13 cellular contexts compared by ENCODE assay signal in the genomic region with DNA sequence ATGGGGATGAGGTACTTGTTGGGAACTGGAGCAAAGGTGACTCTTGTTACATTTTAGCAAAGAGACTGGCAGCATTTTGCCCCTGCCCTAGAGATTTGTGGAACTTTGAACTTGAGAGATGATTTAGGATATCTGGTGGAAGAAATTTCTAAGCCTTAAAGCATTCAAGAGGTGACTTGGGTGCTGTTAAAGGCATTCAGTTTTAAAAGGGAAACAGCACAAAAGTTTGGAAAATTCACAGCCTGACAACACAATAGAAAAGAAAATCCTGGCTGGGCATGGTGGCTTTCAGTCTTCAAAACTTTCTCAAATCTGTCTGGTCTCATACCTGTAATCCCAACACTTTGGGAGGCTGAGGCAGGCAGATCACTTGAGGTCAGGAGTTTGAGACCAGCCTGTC. TPM values are rescaled to one million over a fixed set of nuclear protein-coding genes. Genes with fewer than 3 reads are reported as not detected.
"Had no signal": no experiment of that assay in that cellular context is flagged by ENCODE, and none has a peak within 500 bp of the region (broad histone marks: within the 10 kb centered on the region; RNA-seq: fewer than 3 reads in every experiment).

No MANE protein-coding gene starts in this region.

RNA-seq across cellular contexts. Expression of gene GNGT2, which starts 25.9 kb away (rescaled TPM):
- total RNA-seq: hepatocyte, mammary epithelial cell, mesothelial cell of epicardium, myocyte had no signal
- polyA plus RNA-seq: hepatocyte, keratinocyte, mammary epithelial cell had no signal

RNA-seq across cellular contexts. Expression of gene ABI3, which starts 26.0 kb away (rescaled TPM):
- total RNA-seq: mammary epithelial cell, myocyte had no signal
- polyA plus RNA-seq: keratinocyte, mammary epithelial cell had no signal

RNA-seq across cellular contexts. Expression of gene PHOSPHO1, which starts 46.1 kb away (rescaled TPM):
- total RNA-seq: hepatocyte, kidney epithelial cell, left colon, lung microvascular endothelial cell had no signal

RNA-seq across cellular contexts. Expression of gene B4GALNT2, which starts 52.0 kb away (rescaled TPM):
- total RNA-seq: left ventricle myocardium inferior, left ventricle myocardium superior, liver, lung microvascular endothelial cell, mesenteric fat pad, myocyte had no signal
- polyA plus RNA-seq: immature natural killer cell, liver had no signal
